In the genomic region with DNA sequence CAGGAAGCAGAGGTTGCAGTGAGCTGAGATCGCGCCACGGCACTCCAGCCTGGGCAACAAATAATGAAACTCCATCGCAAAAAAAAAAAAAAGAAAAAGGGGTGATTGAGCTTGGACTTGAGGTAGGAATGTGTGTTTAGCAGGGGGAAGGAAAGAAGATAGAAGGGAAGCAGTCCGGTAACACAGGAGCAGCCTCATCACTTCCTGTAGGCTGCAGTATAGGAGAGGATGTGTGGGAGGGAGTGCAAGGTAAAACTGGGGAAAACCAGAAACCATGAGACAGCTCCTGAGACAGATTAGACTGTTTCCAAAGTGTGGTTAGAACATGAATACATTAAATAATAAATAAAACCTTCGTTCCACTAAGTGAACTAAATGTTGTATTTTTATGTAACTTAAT, we compare ENCODE assay signal across 18 cellular contexts. TPM values are rescaled to one million over a fixed set of nuclear protein-coding genes. Genes with fewer than 3 reads are reported as not detected.
A peak's percentile ranks its signal among the peaks of the same experiment; 100 is the strongest.
DNase-seq lines count a peak whose midpoint lies in the region; ATAC-seq, FAIRE-seq and TF ChIP-seq lines count a peak whose summit lies in the region.
"Had no signal": no experiment of that assay in that cellular context is flagged by ENCODE, and none has a peak within 500 bp of the region (broad histone marks: within the 10 kb centered on the region; RNA-seq: fewer than 3 reads in every experiment).

No MANE protein-coding gene starts in this region.

- H3K9ac ChIP-seq in astrocyte (ENCODE audit: low read length), result no peak overlapping the region
- H3K9ac ChIP-seq in keratinocyte (ENCODE audit: control insufficient read depth, extremely low read depth, insufficient read depth, low read length), result no peak overlapping the region

- peak; percentile 13 for DNase-seq in GDM1 (lab: John Stamatoyannopoulos, UW)
- peak; percentile 44 for DNase-seq in astrocyte (ENCODE audit: low read depth)
- DNase-seq in keratinocyte (ENCODE audit: low read depth, low spot score), result no peak
- DNase-seq in CD8-positive, alpha-beta memory T cell, result no peak
- DNase-seq in DMS153 (lab: John Stamatoyannopoulos, UW), result no peak
- DNase-seq in stimulated activated CD4-positive, alpha-beta T cell treated with anti-CD3 and anti-CD28 coated beads, Interleukin-12 subunit alpha, Interleukin-12 subunit beta, amount 100 ng/mL, for 4 hours, result no peak
- DNase-seq: activated B cell treated with CpG ODN at 0.5 μM for 24 hours, amygdala, DND-41, NCI-H1105, NCI-H345, PC-3, right cardiac atrium, tibial artery had no signal

- TF ChIP-seq CTCF in astrocyte (IDR thresholded peaks at IDR 0.05; ENCODE audit: insufficient read depth, low read depth, low read length) (no peak), keratinocyte (optimal IDR thresholded peaks at IDR 0.05 in 1 of 3, IDR thresholded peaks at IDR 0.05 in 1 of 3, conservative IDR thresholded peaks at IDR 0.05 in 1 of 3; ENCODE audit: extremely low read depth in 1 of 3, insufficient read depth in 2 of 3, low read length in 3 of 3) (peak; percentile 4 to 51 (median 13))

- H3K36me3 Mint-ChIP-seq in astrocyte (ENCODE audit: low read depth, unreplicated experiment), result no peaks in the 10 kb centered on the region
- no peaks in the 10 kb centered on the region for H3K36me3 Mint-ChIP-seq in CD8-positive, alpha-beta memory T cell
- H3K36me3 Mint-ChIP-seq: memory B cell had no signal

- peaks cover 6% of the 10 kb centered on the region for H3K4me1 ChIP-seq in astrocyte (ENCODE audit: insufficient read depth, low read length)
- H3K4me1 ChIP-seq in keratinocyte (ENCODE audit: control insufficient read depth, extremely low read depth, insufficient read depth, low read length), result peaks cover 61% of the 10 kb centered on the region
- H3K4me1 ChIP-seq in CD8-positive, alpha-beta memory T cell (ENCODE audit: insufficient read depth, low read length), result no peaks in the 10 kb centered on the region

- peaks cover 5% of the 10 kb centered on the region for H3K9me1 ChIP-seq in keratinocyte (ENCODE audit: control insufficient read depth, extremely low read depth, insufficient read depth, low read length)

- H3K9me3 Mint-ChIP-seq in astrocyte (ENCODE audit: unreplicated experiment), result no peaks in the 10 kb centered on the region
- no peaks in the 10 kb centered on the region for H3K9me3 Mint-ChIP-seq in CD8-positive, alpha-beta memory T cell
- H3K9me3 Mint-ChIP-seq: activated B cell treated with CpG ODN at 0.5 μM for 24 hours; dendritic cell treated with granulocyte-macrophage colony-stimulating factor and Interleukin-4, amounts not matched to agents 40 ng/mL and 50 ng/mL, for 4 days; memory B cell had no signal

- POLR2A ChIA-PET in CD8-positive, alpha-beta memory T cell (lab: Charles Lee), result interaction anchor here (0.6 kb wide), 1 partner anchor 321 kb away, joined by 5 read pairs; no protein-coding TSS in a partner anchor

- no peak overlapping the region for H3K4me3 Mint-ChIP-seq in astrocyte (ENCODE audit: unreplicated experiment)
- H3K4me3 Mint-ChIP-seq in CD8-positive, alpha-beta memory T cell, result no peak overlapping the region
- H3K4me3 Mint-ChIP-seq: activated B cell treated with CpG ODN at 0.5 μM for 24 hours; dendritic cell treated with granulocyte-macrophage colony-stimulating factor and Interleukin-4, amounts not matched to agents 40 ng/mL and 50 ng/mL, for 4 days; memory B cell had no signal

- no peak for FAIRE-seq in astrocyte (lab: Jason Lieb, UNC)
- FAIRE-seq in keratinocyte (lab: Jason Lieb, UNC), result peak; percentile 53

- dilution Hi-C loops in keratinocyte (cut with MboI; ENCODE audit: extremely low pct_ligation_motif_present, low sequenced_read_pairs), result no loop called here

- H3K4me3 ChIP-seq in astrocyte (ENCODE audit: insufficient read depth, low read depth, low read length) (no peak overlapping the region), keratinocyte (ENCODE audit: control insufficient read depth in 2 of 3, extremely low read depth in 1 of 3, insufficient read depth in 2 of 3, low read depth in 1 of 3, low read length in 3 of 3) (no peak overlapping the region)
- H3K4me3 ChIP-seq in CD8-positive, alpha-beta memory T cell (ENCODE audit: low read length), result no peak overlapping the region
- H3K4me3 ChIP-seq: tibial artery had no signal

- H3K9me3 ChIP-seq in astrocyte (ENCODE audit: insufficient read depth, low read depth, low read length) (no peaks in the 10 kb centered on the region), keratinocyte (ENCODE audit: control insufficient read depth, low read depth, low read length) (no peaks in the 10 kb centered on the region)
- H3K9me3 ChIP-seq in CD8-positive, alpha-beta memory T cell (ENCODE audit: low read length), result no peaks in the 10 kb centered on the region
- H3K9me3 ChIP-seq: tibial artery had no signal

- H3K27ac ChIP-seq in astrocyte (ENCODE audit: low read depth, low read length) (no peak overlapping the region), keratinocyte (ENCODE audit: control insufficient read depth, insufficient read depth, low read length) (no peak overlapping the region)
- H3K27ac ChIP-seq in CD8-positive, alpha-beta memory T cell (ENCODE audit: low read depth, low read length), result no peak overlapping the region
- H3K27ac ChIP-seq: tibial artery had no signal

- H3K4me2 ChIP-seq in astrocyte (ENCODE audit: low read length), result peak overlapping the region; percentile 7
- no peak overlapping the region for H3K4me2 ChIP-seq in keratinocyte (ENCODE audit: control insufficient read depth, extremely low read depth, insufficient read depth, low read depth, low read length)

- CTCF ChIA-PET in CD8-positive, alpha-beta memory T cell (lab: Charles Lee), result no interaction called here

- H3K79me2 ChIP-seq in astrocyte (ENCODE audit: insufficient read depth, low read length), result no peaks in the 10 kb centered on the region
- peaks cover 61% of the 10 kb centered on the region for H3K79me2 ChIP-seq in keratinocyte (ENCODE audit: control insufficient read depth, insufficient read depth, low read length)

- H2AFZ ChIP-seq in astrocyte (ENCODE audit: low read depth, low read length) (no peak overlapping the region), keratinocyte (ENCODE audit: control insufficient read depth, low read length) (no peak overlapping the region)

- H3K36me3 ChIP-seq in astrocyte (ENCODE audit: insufficient read depth, low read length) (no peaks in the 10 kb centered on the region), keratinocyte (ENCODE audit: control insufficient read depth in 2 of 2, extremely low read depth in 1 of 2, insufficient read depth in 2 of 2, low read length in 2 of 2) (peaks cover 0 to 4% of the 10 kb centered on the region in 2 experiments)
- H3K36me3 ChIP-seq in CD8-positive, alpha-beta memory T cell (ENCODE audit: insufficient read depth, low read length), result no peaks in the 10 kb centered on the region
- H3K36me3 ChIP-seq: tibial artery had no signal

- H3K4me1 Mint-ChIP-seq in astrocyte (ENCODE audit: low read depth, unreplicated experiment), result peaks cover 38% of the 10 kb centered on the region
- no peaks in the 10 kb centered on the region for H3K4me1 Mint-ChIP-seq in CD8-positive, alpha-beta memory T cell
- H3K4me1 Mint-ChIP-seq: activated B cell treated with CpG ODN at 0.5 μM for 24 hours had no signal

- ATAC-seq in HG02885 (IDR thresholded peaks at IDR 0.05; ENCODE audit: poor library complexity, unreplicated experiment), result peak; percentile 53
- ATAC-seq in GM18870 (IDR thresholded peaks at IDR 0.05; ENCODE audit: unreplicated experiment), result no peak
- ATAC-seq: PC-3, right cardiac atrium had no signal

- peak overlapping the region; percentile 79 for H3K27ac Mint-ChIP-seq in astrocyte (ENCODE audit: unreplicated experiment)
- H3K27ac Mint-ChIP-seq in CD8-positive, alpha-beta memory T cell, result no peak overlapping the region
- H3K27ac Mint-ChIP-seq: activated B cell treated with CpG ODN at 0.5 μM for 24 hours; dendritic cell treated with granulocyte-macrophage colony-stimulating factor and Interleukin-4, amounts not matched to agents 40 ng/mL and 50 ng/mL, for 4 days; memory B cell had no signal

- H3K27me3 ChIP-seq in astrocyte (ENCODE audit: insufficient read depth, low read length) (no peaks in the 10 kb centered on the region), keratinocyte (ENCODE audit: control insufficient read depth, extremely low read depth, insufficient read depth, low read length) (no peaks in the 10 kb centered on the region)
- no peaks in the 10 kb centered on the region for H3K27me3 ChIP-seq in CD8-positive, alpha-beta memory T cell (ENCODE audit: insufficient read depth, low read length, poor library complexity, severe bottlenecking)
- H3K27me3 ChIP-seq: tibial artery had no signal

- H3K27me3 Mint-ChIP-seq in astrocyte (ENCODE audit: low read depth, unreplicated experiment), result no peaks in the 10 kb centered on the region
- peaks cover 0 to 10% of the 10 kb centered on the region in 2 donors for H3K27me3 Mint-ChIP-seq in CD8-positive, alpha-beta memory T cell
- H3K27me3 Mint-ChIP-seq: activated B cell treated with CpG ODN at 0.5 μM for 24 hours had no signal

- H4K20me1 ChIP-seq in astrocyte (ENCODE audit: insufficient read depth, low read length), result no peaks in the 10 kb centered on the region
- no peaks in the 10 kb centered on the region for H4K20me1 ChIP-seq in keratinocyte (ENCODE audit: control insufficient read depth, extremely low read depth, insufficient read depth, low read length)

RNA-seq across cellular contexts. Expression of gene FGD4, which starts 49.2 kb away (rescaled TPM):
- 16.2 and 18.7 TPM in 2 replicates for total RNA-seq in astrocyte
- polyA plus RNA-seq in keratinocyte, result 7.8 to 10.5 TPM (median 7.9 TPM) in 3 replicates
- 22.1 TPM for polyA plus RNA-seq in keratinocyte (2011; ENCODE audit: low read depth)
- 4.0 and 7.3 TPM in 2 replicates for polyA plus RNA-seq in keratinocyte (2011; cell fraction: cytosol; rRNA removed)
- polyA plus RNA-seq in keratinocyte (2011; cell fraction: nucleus; rRNA removed), result 12.3 and 14.2 TPM in 2 replicates
- 6.2 and 7.4 TPM in 2 replicates for polyA plus RNA-seq in keratinocyte (2012; ENCODE audit: low replicate concordance)
- polyA minus RNA-seq in keratinocyte, result 16.5 to 34.5 TPM (median 22.3 TPM) in 3 replicates
- 26.7 TPM for polyA minus RNA-seq in keratinocyte (2011; cell fraction: cytosol; rRNA and poly(A)+ RNA removed)
- 28.1 and 53.8 TPM in 2 replicates for polyA minus RNA-seq in keratinocyte (2011; cell fraction: nucleus; rRNA and poly(A)+ RNA removed)
- 1 to 10 TPM in 1 of 2 experiments, under 1 TPM in 1; 0.64 to 1.4 TPM for total RNA-seq in CD8-positive, alpha-beta memory T cell
- 1.4 TPM for polyA plus RNA-seq in CD8-positive, alpha-beta memory T cell

Comparison
In these comparisons a context has a peak if more than half of its experiments do, and no peak if none do; other contexts are left out.
1. DNase-seq: peak in GDM1 (single experiment) and astrocyte (single experiment); none in keratinocyte (single experiment), CD8-positive, alpha-beta memory T cell (0 of 5), DMS153 (single experiment) and stimulated activated CD4-positive, alpha-beta T cell treated with anti-CD3 and anti-CD28 coated beads, Interleukin-12 subunit alpha, Interleukin-12 subunit beta, amount 100 ng/mL, for 4 hours (single experiment).